ENCODE assay signal across 21 cellular contexts in the genomic region with DNA sequence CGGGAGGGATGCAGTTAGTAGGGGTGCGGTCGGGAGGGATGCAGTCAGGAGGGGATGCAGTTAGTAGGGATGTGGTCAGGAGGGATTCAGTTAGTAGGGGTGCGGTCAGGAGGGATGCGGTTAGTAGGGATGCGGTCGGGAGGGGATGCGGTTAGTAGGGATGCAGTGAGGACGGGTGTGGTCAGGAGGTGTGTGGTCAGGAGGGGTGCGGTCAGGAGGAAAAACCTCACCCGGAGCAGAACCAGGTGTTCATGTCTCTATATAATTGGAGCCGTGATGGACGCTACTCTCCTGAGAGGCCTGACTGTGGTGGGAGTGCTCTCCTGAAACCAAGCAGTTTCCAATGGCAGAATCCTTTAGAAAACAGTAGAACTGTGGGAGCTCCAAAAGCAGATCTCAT.
DNase-seq lines count a peak whose midpoint lies in the region; ATAC-seq, FAIRE-seq and TF ChIP-seq lines count a peak whose summit lies in the region.
"Had no signal": no experiment of that assay in that cellular context is flagged by ENCODE, and none has a peak within 500 bp of the region (broad histone marks: within the 10 kb centered on the region; RNA-seq: fewer than 3 reads in every experiment).

No MANE protein-coding gene starts in this region.

- DNase-seq in H4 (ENCODE audit: low spot score), result peak; percentile 44
- peak; percentile 40 for DNase-seq in HT1080 (ENCODE audit: low read depth)
- DNase-seq in astrocyte (ENCODE audit: low read depth), result no peak
- peak; percentile 43 for DNase-seq in spleen
- DNase-seq in HAP-1 (ENCODE audit: low spot score in 2 of 2), result no peak
- DNase-seq in activated T-cell treated with anti-CD3 and anti-CD28 coated beads, Interleukin-2, amount 50 U/mL, for 4 hours, result no peak
- DNase-seq in testis, result no peak
- DNase-seq: COR-L47, DMS79, H7, HFFc6, KBM-7, NCI-H1105, NCI-H2029 treated with DMSO at 0.1 percent for 48 hours, NCI-H345, NCI-H524, NCI-H82 had no signal

- H3K9me3 Mint-ChIP-seq in astrocyte (ENCODE audit: unreplicated experiment), result no peaks in the 10 kb centered on the region
- no peaks in the 10 kb centered on the region for H3K9me3 Mint-ChIP-seq in activated T-cell treated with anti-CD3 and anti-CD28 coated beads, Interleukin-2, amount 50 U/mL, for 4 hours
- H3K9me3 Mint-ChIP-seq: HFFc6 had no signal

- H3K4me2 ChIP-seq in astrocyte (ENCODE audit: low read length), result no peak overlapping the region

- no peak overlapping the region for H3K27ac ChIP-seq in astrocyte (ENCODE audit: low read depth, low read length)
- H3K27ac ChIP-seq in spleen, result no peak overlapping the region
- H3K27ac ChIP-seq in testis, result no peak overlapping the region
- H3K27ac ChIP-seq: SJSA1 had no signal

- TF ChIP-seq CTCF in astrocyte (IDR thresholded peaks at IDR 0.05; ENCODE audit: insufficient read depth, low read depth, low read length) (no peak), spleen (IDR thresholded peaks at IDR 0.05 in 8 of 11, conservative IDR thresholded peaks at IDR 0.05 in 3 of 11) (no peak), testis (IDR thresholded peaks at IDR 0.05) (no peak)

- no peaks in the 10 kb centered on the region for H3K36me3 Mint-ChIP-seq in astrocyte (ENCODE audit: low read depth, unreplicated experiment)
- no peaks in the 10 kb centered on the region for H3K36me3 Mint-ChIP-seq in activated T-cell treated with anti-CD3 and anti-CD28 coated beads, Interleukin-2, amount 50 U/mL, for 4 hours (ENCODE audit: insufficient read depth)

- WGBS in spleen, 5 donors, result 78 to 93% (median 81%) methylated on average over 11 to 13 of the region's 13 CpGs
- 72 to 93% methylated on average over 11 to 13 of the region's 13 CpGs for WGBS in testis, 2 donors

- H4K20me1 ChIP-seq in astrocyte (ENCODE audit: insufficient read depth, low read length), result no peaks in the 10 kb centered on the region

- H3K36me3 ChIP-seq in astrocyte (ENCODE audit: insufficient read depth, low read length) (no peaks in the 10 kb centered on the region), spleen (no peaks in the 10 kb centered on the region), HAP-1 (replicated peaks) (no peaks in the 10 kb centered on the region), testis (ENCODE audit: low read depth, missing control alignments) (no peaks in the 10 kb centered on the region)
- H3K36me3 ChIP-seq: SJSA1 had no signal

- ATAC-seq in activated T-cell treated with anti-CD3 and anti-CD28 coated beads, Interleukin-2, amount 50 U/mL, for 4 hours, result no peak
- ATAC-seq: Right ventricle myocardium inferior had no signal

- peaks cover 18% of the 10 kb centered on the region for H3K4me1 Mint-ChIP-seq in astrocyte (ENCODE audit: low read depth, unreplicated experiment)
- H3K4me1 Mint-ChIP-seq in activated T-cell treated with anti-CD3 and anti-CD28 coated beads, Interleukin-2, amount 50 U/mL, for 4 hours (ENCODE audit: low read depth), result peaks cover 23% of the 10 kb centered on the region

- peaks cover 8% of the 10 kb centered on the region for H3K27me3 Mint-ChIP-seq in astrocyte (ENCODE audit: low read depth, unreplicated experiment)
- H3K27me3 Mint-ChIP-seq in activated T-cell treated with anti-CD3 and anti-CD28 coated beads, Interleukin-2, amount 50 U/mL, for 4 hours (ENCODE audit: low read depth), result peaks cover 4% of the 10 kb centered on the region

- TF ChIP-seq POLR2A in spleen (IDR thresholded peaks at IDR 0.05) (no peak), testis (IDR thresholded peaks at IDR 0.05) (no peak)

- no peak overlapping the region for H3K4me3 Mint-ChIP-seq in astrocyte (ENCODE audit: unreplicated experiment)
- no peak overlapping the region for H3K4me3 Mint-ChIP-seq in activated T-cell treated with anti-CD3 and anti-CD28 coated beads, Interleukin-2, amount 50 U/mL, for 4 hours
- H3K4me3 Mint-ChIP-seq: CD4-positive, CD25-positive, alpha-beta regulatory T cell; HFFc6 had no signal

- H3K9me3 ChIP-seq in astrocyte (ENCODE audit: insufficient read depth, low read depth, low read length) (no peaks in the 10 kb centered on the region), spleen (no peaks in the 10 kb centered on the region), HAP-1 (no peaks in the 10 kb centered on the region; the same call in 1 of the 2 replicates), testis (no peaks in the 10 kb centered on the region)
- H3K9me3 ChIP-seq: SJSA1 had no signal

- intact Hi-C loops in spleen (cut with DNase I; ENCODE audit: low total_unique reads), result no loop called here
- intact Hi-C loops in testis (cut with DNase I; ENCODE audit: low total_unique reads), result no loop called here

- H2AFZ ChIP-seq in astrocyte (ENCODE audit: low read depth, low read length), result no peak overlapping the region

- H3K27me3 ChIP-seq in astrocyte (ENCODE audit: insufficient read depth, low read length) (no peaks in the 10 kb centered on the region), spleen (replicated peaks in 1 of 7) (peaks cover 0 to 18% (median 0%) of the 10 kb centered on the region in 7 donors), HAP-1 (ENCODE audit: low read depth) (peaks cover 21% of the 10 kb centered on the region), testis (no peaks in the 10 kb centered on the region)
- H3K27me3 ChIP-seq: SJSA1 had no signal

- no peaks in the 10 kb centered on the region for H3K79me2 ChIP-seq in astrocyte (ENCODE audit: insufficient read depth, low read length)

- peak overlapping the region; percentile 56 for H3K27ac Mint-ChIP-seq in astrocyte (ENCODE audit: unreplicated experiment)
- H3K27ac Mint-ChIP-seq: CD4-positive, CD25-positive, alpha-beta regulatory T cell; HFFc6 had no signal

- in situ Hi-C loops in HAP-1 (cut with MboI; ENCODE audit: low sequenced_read_pairs), result no loop called here

- H3K4me1 ChIP-seq in astrocyte (ENCODE audit: insufficient read depth, low read length) (peaks cover 17% of the 10 kb centered on the region), spleen (peaks cover 0 to 22% (median 13%) of the 10 kb centered on the region in 6 donors), HAP-1 (peaks cover 8% of the 10 kb centered on the region), testis (no peaks in the 10 kb centered on the region)

- no peak overlapping the region for H3K4me3 ChIP-seq in astrocyte (ENCODE audit: insufficient read depth, low read depth, low read length)
- H3K4me3 ChIP-seq in spleen, result no peak overlapping the region
- no peak overlapping the region for H3K4me3 ChIP-seq in HAP-1
- H3K4me3 ChIP-seq in testis, result no peak overlapping the region
- H3K4me3 ChIP-seq: SJSA1 had no signal

- no peak overlapping the region for H3K9ac ChIP-seq in astrocyte (ENCODE audit: low read length)

- FAIRE-seq in astrocyte (lab: Jason Lieb, UNC), result no peak
- FAIRE-seq: RCC 7860 had no signal

Comparison
In these comparisons a context has a peak if more than half of its experiments do, and no peak if none do; other contexts are left out.
1. DNase-seq: peak in H4 (single experiment), HT1080 (single experiment) and spleen (single experiment); none in astrocyte (single experiment), HAP-1 (0 of 2), activated T-cell treated with anti-CD3 and anti-CD28 coated beads, Interleukin-2, amount 50 U/mL, for 4 hours (single experiment) and testis (single experiment).